1 cellular context compared by ENCODE assay signal in the genomic region with DNA sequence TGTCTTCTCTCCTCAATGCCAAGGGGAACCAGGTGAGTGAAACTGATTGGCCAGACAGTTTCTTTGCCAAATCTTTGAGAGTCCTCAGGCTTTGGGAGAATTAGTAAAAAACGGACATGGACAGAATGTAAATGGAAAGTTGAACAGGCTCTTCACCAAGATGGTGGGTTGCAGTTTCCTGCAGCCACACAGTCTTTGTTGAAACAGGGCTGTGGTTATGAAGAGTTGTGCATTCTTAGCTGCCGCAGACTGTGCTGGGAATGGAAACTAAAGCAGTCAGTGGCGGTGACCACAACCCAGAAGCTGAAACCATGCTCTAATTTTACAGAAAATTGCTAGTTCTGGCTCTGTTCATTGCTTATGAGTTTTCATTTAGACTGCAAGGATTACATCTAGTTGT.
TF ChIP-seq lines count a peak whose summit lies in the region.

No MANE protein-coding gene starts in this region.

TF ChIP-seq in GM12878, 131 proteins besides CTCF, POLR2A, EP300 and RAD21 (continued from another document and continues in another):
- TF ChIP-seq CBX3 (IDR thresholded peaks at IDR 0.05; ENCODE audit: borderline replicate concordance, low read depth) (no peak), SREBF1 (IDR thresholded peaks at IDR 0.05; ENCODE audit: low read length) (no peak), CREM (IDR thresholded peaks at IDR 0.05; ENCODE audit: low read depth) (peak; percentile 71), CBFB (IDR thresholded peaks at IDR 0.05; ENCODE audit: low read depth) (peak; percentile 98), ZSCAN29 (IDR thresholded peaks at IDR 0.05) (no peak), RUNX3 (IDR thresholded peaks at IDR 0.05; ENCODE audit: low read length) (peak; percentile 99), KAT2A (conservative IDR thresholded peaks at IDR 0.05; ENCODE audit: control insufficient read depth, low read depth, low read length) (no peak), TAF1 (IDR thresholded peaks at IDR 0.05; ENCODE audit: borderline replicate concordance, low read depth, low read length) (0 out of 2 replicates have a peak, but pooled peaks have one; percentile 15), ZNF217 (IDR thresholded peaks at IDR 0.05) (no peak), EGR1 (IDR thresholded peaks at IDR 0.05; ENCODE audit: borderline replicate concordance in 1 of 2, low read depth in 2 of 2, low read length in 2 of 2) (no peak), KLF5 (IDR thresholded peaks at IDR 0.05; ENCODE audit: partially characterized antibody) (no peak), ESRRA (IDR thresholded peaks at IDR 0.05; ENCODE audit: low read length) (no peak), POU2F2 (IDR thresholded peaks at IDR 0.05; ENCODE audit: borderline replicate concordance, low read depth, low read length) (peak; percentile 77; the same call in 1 of the 3 replicates), SMAD1 (IDR thresholded peaks at IDR 0.05; ENCODE audit: low read depth, partially characterized antibody) (no peak), TARDBP (IDR thresholded peaks at IDR 0.05; ENCODE audit: borderline replicate concordance) (peak; percentile 66; the same call in 1 of the 2 replicates), SRF (IDR thresholded peaks at IDR 0.05; ENCODE audit: low read depth in 2 of 2, low read length in 2 of 2) (no peak), STAT3 (IDR thresholded peaks at IDR 0.05; ENCODE audit: low read depth, low read length) (peak; percentile 84; the same call in 1 of the 2 replicates), RAD51 (IDR thresholded peaks at IDR 0.05) (no peak), SIN3A (IDR thresholded peaks at IDR 0.05; ENCODE audit: low read depth, low read length) (no peak), HCFC1 (IDR thresholded peaks at IDR 0.05; ENCODE audit: low read length) (no peak), WRNIP1 (IDR thresholded peaks at IDR 0.05; ENCODE audit: borderline replicate concordance, low read depth, low read length) (no peak), CHD4 (IDR thresholded peaks at IDR 0.05) (no peak), TCF12 (IDR thresholded peaks at IDR 0.05; ENCODE audit: low read depth, low read length) (0 out of 2 replicates have a peak, but pooled peaks have one; percentile 35), SMC3 (IDR thresholded peaks at IDR 0.05; ENCODE audit: borderline replicate concordance, low read length) (no peak), HDAC2 (IDR thresholded peaks at IDR 0.05) (no peak), NFYA (IDR thresholded peaks at IDR 0.05; ENCODE audit: borderline replicate concordance, low read depth, low read length) (no peak), ZNF207 (IDR thresholded peaks at IDR 0.05; ENCODE audit: borderline replicate concordance) (no peak), SMARCA5 (IDR thresholded peaks at IDR 0.05) (no peak), E4F1 (IDR thresholded peaks at IDR 0.05; ENCODE audit: borderline replicate concordance, partially characterized antibody) (no peak), NR2F1 (conservative IDR thresholded peaks at IDR 0.05) (no peak), IRF4 (IDR thresholded peaks at IDR 0.05; ENCODE audit: low read depth, low read length) (peak; percentile 72; the same call in 1 of the 2 replicates), ATF2 (IDR thresholded peaks at IDR 0.05; ENCODE audit: low read length) (peak; percentile 66; the same call in 1 of the 2 replicates), ZZZ3 (IDR thresholded peaks at IDR 0.05; ENCODE audit: control insufficient read depth, insufficient read length, low read depth) (no peak), MEF2B (IDR thresholded peaks at IDR 0.05; ENCODE audit: partially characterized antibody, poor library complexity, severe bottlenecking) (peak; percentile 54), SUPT20H (IDR thresholded peaks at IDR 0.05; ENCODE audit: borderline replicate concordance, control insufficient read depth, low read depth, low read length) (no peak), KDM1A (IDR thresholded peaks at IDR 0.05; ENCODE audit: borderline replicate concordance) (no peak), ZNF384 (IDR thresholded peaks at IDR 0.05; ENCODE audit: borderline replicate concordance, low read depth, low read length) (no peak; the same call in 1 of the 2 replicates), POLR2AphosphoS5 (IDR thresholded peaks at IDR 0.05; ENCODE audit: low read length) (no peak), CEBPB (IDR thresholded peaks at IDR 0.05; ENCODE audit: borderline replicate concordance in 1 of 2, low read depth in 2 of 2, low read length in 2 of 2) (0 out of 4 replicates have a peak, but pooled peaks of 1 of the 2 experiments have one; percentile 65)
- TF ChIP-seq, protein P1, sequence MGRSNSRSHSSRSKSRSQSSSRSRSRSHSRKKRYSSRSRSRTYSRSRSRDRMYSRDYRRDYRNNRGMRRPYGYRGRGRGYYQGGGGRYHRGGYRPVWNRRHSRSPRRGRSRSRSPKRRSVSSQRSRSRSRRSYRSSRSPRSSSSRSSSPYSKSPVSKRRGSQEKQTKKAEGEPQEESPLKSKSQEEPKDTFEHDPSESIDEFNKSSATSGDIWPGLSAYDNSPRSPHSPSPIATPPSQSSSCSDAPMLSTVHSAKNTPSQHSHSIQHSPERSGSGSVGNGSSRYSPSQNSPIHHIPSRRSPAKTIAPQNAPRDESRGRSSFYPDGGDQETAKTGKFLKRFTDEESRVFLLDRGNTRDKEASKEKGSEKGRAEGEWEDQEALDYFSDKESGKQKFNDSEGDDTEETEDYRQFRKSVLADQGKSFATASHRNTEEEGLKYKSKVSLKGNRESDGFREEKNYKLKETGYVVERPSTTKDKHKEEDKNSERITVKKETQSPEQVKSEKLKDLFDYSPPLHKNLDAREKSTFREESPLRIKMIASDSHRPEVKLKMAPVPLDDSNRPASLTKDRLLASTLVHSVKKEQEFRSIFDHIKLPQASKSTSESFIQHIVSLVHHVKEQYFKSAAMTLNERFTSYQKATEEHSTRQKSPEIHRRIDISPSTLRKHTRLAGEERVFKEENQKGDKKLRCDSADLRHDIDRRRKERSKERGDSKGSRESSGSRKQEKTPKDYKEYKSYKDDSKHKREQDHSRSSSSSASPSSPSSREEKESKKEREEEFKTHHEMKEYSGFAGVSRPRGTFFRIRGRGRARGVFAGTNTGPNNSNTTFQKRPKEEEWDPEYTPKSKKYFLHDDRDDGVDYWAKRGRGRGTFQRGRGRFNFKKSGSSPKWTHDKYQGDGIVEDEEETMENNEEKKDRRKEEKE (IDR thresholded peaks at IDR 0.05), result no peak
- TF ChIP-seq, protein P2, sequence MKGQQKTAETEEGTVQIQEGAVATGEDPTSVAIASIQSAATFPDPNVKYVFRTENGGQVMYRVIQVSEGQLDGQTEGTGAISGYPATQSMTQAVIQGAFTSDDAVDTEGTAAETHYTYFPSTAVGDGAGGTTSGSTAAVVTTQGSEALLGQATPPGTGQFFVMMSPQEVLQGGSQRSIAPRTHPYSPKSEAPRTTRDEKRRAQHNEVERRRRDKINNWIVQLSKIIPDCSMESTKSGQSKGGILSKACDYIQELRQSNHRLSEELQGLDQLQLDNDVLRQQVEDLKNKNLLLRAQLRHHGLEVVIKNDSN (IDR thresholded peaks at IDR 0.05; ENCODE audit: borderline replicate concordance, extremely low read length, insufficient read depth, low read depth, low read length), result no peak
- TF ChIP-seq, protein P3, sequence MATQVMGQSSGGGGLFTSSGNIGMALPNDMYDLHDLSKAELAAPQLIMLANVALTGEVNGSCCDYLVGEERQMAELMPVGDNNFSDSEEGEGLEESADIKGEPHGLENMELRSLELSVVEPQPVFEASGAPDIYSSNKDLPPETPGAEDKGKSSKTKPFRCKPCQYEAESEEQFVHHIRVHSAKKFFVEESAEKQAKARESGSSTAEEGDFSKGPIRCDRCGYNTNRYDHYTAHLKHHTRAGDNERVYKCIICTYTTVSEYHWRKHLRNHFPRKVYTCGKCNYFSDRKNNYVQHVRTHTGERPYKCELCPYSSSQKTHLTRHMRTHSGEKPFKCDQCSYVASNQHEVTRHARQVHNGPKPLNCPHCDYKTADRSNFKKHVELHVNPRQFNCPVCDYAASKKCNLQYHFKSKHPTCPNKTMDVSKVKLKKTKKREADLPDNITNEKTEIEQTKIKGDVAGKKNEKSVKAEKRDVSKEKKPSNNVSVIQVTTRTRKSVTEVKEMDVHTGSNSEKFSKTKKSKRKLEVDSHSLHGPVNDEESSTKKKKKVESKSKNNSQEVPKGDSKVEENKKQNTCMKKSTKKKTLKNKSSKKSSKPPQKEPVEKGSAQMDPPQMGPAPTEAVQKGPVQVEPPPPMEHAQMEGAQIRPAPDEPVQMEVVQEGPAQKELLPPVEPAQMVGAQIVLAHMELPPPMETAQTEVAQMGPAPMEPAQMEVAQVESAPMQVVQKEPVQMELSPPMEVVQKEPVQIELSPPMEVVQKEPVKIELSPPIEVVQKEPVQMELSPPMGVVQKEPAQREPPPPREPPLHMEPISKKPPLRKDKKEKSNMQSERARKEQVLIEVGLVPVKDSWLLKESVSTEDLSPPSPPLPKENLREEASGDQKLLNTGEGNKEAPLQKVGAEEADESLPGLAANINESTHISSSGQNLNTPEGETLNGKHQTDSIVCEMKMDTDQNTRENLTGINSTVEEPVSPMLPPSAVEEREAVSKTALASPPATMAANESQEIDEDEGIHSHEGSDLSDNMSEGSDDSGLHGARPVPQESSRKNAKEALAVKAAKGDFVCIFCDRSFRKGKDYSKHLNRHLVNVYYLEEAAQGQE (IDR thresholded peaks at IDR 0.05; ENCODE audit: low read depth, low read length), result no peak
- TF ChIP-seq, protein P4, sequence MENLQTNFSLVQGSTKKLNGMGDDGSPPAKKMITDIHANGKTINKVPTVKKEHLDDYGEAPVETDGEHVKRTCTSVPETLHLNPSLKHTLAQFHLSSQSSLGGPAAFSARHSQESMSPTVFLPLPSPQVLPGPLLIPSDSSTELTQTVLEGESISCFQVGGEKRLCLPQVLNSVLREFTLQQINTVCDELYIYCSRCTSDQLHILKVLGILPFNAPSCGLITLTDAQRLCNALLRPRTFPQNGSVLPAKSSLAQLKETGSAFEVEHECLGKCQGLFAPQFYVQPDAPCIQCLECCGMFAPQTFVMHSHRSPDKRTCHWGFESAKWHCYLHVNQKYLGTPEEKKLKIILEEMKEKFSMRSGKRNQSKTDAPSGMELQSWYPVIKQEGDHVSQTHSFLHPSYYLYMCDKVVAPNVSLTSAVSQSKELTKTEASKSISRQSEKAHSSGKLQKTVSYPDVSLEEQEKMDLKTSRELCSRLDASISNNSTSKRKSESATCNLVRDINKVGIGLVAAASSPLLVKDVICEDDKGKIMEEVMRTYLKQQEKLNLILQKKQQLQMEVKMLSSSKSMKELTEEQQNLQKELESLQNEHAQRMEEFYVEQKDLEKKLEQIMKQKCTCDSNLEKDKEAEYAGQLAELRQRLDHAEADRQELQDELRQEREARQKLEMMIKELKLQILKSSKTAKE (IDR thresholded peaks at IDR 0.05; ENCODE audit: low read depth, poor library complexity, severe bottlenecking), result peak; percentile 81
- TF ChIP-seq, protein P5, sequence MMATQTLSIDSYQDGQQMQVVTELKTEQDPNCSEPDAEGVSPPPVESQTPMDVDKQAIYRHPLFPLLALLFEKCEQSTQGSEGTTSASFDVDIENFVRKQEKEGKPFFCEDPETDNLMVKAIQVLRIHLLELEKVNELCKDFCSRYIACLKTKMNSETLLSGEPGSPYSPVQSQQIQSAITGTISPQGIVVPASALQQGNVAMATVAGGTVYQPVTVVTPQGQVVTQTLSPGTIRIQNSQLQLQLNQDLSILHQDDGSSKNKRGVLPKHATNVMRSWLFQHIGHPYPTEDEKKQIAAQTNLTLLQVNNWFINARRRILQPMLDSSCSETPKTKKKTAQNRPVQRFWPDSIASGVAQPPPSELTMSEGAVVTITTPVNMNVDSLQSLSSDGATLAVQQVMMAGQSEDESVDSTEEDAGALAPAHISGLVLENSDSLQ (IDR thresholded peaks at IDR 0.05), result no peak
- TF ChIP-seq, protein P6, sequence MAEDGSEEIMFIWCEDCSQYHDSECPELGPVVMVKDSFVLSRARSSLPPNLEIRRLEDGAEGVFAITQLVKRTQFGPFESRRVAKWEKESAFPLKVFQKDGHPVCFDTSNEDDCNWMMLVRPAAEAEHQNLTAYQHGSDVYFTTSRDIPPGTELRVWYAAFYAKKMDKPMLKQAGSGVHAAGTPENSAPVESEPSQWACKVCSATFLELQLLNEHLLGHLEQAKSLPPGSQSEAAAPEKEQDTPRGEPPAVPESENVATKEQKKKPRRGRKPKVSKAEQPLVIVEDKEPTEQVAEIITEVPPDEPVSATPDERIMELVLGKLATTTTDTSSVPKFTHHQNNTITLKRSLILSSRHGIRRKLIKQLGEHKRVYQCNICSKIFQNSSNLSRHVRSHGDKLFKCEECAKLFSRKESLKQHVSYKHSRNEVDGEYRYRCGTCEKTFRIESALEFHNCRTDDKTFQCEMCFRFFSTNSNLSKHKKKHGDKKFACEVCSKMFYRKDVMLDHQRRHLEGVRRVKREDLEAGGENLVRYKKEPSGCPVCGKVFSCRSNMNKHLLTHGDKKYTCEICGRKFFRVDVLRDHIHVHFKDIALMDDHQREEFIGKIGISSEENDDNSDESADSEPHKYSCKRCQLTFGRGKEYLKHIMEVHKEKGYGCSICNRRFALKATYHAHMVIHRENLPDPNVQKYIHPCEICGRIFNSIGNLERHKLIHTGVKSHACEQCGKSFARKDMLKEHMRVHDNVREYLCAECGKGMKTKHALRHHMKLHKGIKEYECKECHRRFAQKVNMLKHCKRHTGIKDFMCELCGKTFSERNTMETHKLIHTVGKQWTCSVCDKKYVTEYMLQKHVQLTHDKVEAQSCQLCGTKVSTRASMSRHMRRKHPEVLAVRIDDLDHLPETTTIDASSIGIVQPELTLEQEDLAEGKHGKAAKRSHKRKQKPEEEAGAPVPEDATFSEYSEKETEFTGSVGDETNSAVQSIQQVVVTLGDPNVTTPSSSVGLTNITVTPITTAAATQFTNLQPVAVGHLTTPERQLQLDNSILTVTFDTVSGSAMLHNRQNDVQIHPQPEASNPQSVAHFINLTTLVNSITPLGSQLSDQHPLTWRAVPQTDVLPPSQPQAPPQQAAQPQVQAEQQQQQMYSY (CRISPR knock-in tag; IDR thresholded peaks at IDR 0.05), result no peak
